Comparison of ENCODE assay signal across 1 cellular context in the genomic region with DNA sequence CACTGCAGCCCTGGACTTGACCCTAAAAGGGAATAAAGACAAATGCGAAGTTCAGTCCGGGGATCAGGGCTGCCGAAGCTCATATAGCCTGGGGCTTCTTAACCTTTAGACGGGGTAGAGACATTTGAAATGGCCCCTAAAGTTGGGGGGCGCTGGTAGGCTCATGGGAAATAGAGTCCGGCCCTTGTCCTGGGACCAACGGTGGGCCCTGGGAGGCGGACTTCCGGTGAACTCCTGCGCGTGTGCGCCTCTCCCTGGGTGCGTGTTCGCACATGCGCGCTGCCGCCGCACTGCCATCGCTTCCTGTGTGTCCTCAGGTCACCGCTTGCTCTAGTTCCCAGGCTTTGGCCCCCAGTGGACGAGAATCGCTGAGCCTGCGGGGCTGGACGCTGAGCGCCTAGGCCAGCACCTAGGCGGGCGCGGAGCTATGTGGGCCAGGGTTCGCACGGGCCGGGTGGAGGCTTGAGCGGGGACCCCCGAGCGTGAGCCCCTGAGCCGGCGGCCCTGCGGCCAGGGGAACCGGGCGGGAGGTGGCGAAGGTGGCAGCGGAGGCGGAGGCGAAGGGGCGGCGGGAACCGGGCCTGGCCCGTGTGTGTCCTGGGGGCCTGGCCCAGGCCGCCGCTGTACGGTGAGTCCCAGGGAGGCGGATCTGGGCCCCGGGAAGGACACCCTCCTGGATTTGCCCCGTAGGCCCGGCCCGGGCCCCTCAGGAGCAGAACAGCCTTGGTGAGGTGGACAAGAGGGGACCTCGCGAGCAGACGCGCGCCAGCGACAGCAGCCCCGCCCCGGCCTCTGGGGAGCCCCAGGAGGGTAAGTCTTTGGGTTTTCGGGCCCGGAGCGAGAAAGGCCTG.
A peak's percentile ranks its signal among the peaks of the same experiment; 100 is the strongest.
TF ChIP-seq lines count a peak whose summit lies in the region.

No MANE protein-coding gene starts in this region.

TF ChIP-seq in HepG2, 621 proteins besides CTCF, POLR2A, EP300 and RAD21 (continues in another document):
- TF ChIP-seq ISL2 (CRISPR knock-in tag; IDR thresholded peaks at IDR 0.05) (peak; percentile 46; the same call in 1 of the 2 replicates), ZNF432 (CRISPR knock-in tag; IDR thresholded peaks at IDR 0.05; ENCODE audit: borderline replicate concordance) (no peak), SYNCRIP (IDR thresholded peaks at IDR 0.05; ENCODE audit: insufficient read depth, low read depth, low read length) (no peak), SCMH1 (CRISPR knock-in tag; IDR thresholded peaks at IDR 0.05; ENCODE audit: borderline replicate concordance) (no peak), MTA3 (CRISPR knock-in tag; IDR thresholded peaks at IDR 0.05) (no peak), MAFF (IDR thresholded peaks at IDR 0.05; ENCODE audit: low read depth, low read length) (peak; percentile 57; the same call in 1 of the 2 replicates), ZBTB7A (CRISPR knock-in tag; IDR thresholded peaks at IDR 0.05) (no peak), SPEN (CRISPR knock-in tag; IDR thresholded peaks at IDR 0.05; ENCODE audit: low read depth) (peak; percentile 98), KDM5A (IDR thresholded peaks at IDR 0.05; ENCODE audit: borderline replicate concordance, low read length) (peak; percentile 63; the same call in 1 of the 2 replicates), BHLHE40 (IDR thresholded peaks at IDR 0.05; ENCODE audit: low read length) (no peak), ESRRA (CRISPR knock-in tag; IDR thresholded peaks at IDR 0.05; ENCODE audit: low read depth) (no peak; the same call in 1 of the 2 replicates), CENPX (CRISPR knock-in tag; IDR thresholded peaks at IDR 0.05) (no peak), ZBTB21 (CRISPR knock-in tag; IDR thresholded peaks at IDR 0.05) (no peak), SIN3B (IDR thresholded peaks at IDR 0.05; ENCODE audit: low read length) (no peak), BCL6 (CRISPR knock-in tag; IDR thresholded peaks at IDR 0.05) (0 out of 2 replicates have a peak, but pooled peaks have one; percentile 54), SIX4 (CRISPR knock-in tag; IDR thresholded peaks at IDR 0.05) (no peak), U2AF1 (optimal IDR thresholded peaks at IDR 0.05; ENCODE audit: low read depth, low read length) (no peak), ZNF296 (CRISPR knock-in tag; conservative IDR thresholded peaks at IDR 0.05) (no peak; the same call in 1 of the 2 replicates), HOXA5 (CRISPR knock-in tag; IDR thresholded peaks at IDR 0.05) (no peak), NBN (conservative IDR thresholded peaks at IDR 0.05) (no peak), ZNF563 (CRISPR knock-in tag; IDR thresholded peaks at IDR 0.05) (peak; percentile 66), MBD4 (IDR thresholded peaks at IDR 0.05; ENCODE audit: borderline replicate concordance, low read length) (no peak), ZNF790 (CRISPR knock-in tag; IDR thresholded peaks at IDR 0.05; ENCODE audit: borderline replicate concordance) (peak; percentile 77; the same call in 1 of the 2 replicates), SETDB1 (CRISPR knock-in tag; IDR thresholded peaks at IDR 0.05; ENCODE audit: borderline replicate concordance) (no peak), XBP1 (CRISPR knock-in tag; IDR thresholded peaks at IDR 0.05) (no peak), ZKSCAN8 (CRISPR knock-in tag; IDR thresholded peaks at IDR 0.05; ENCODE audit: borderline replicate concordance) (peak; percentile 51; the same call in 1 of the 2 replicates), ZNF543 (CRISPR knock-in tag; IDR thresholded peaks at IDR 0.05) (peak; percentile 60; the same call in 1 of the 2 replicates), ZNF616 (CRISPR knock-in tag; IDR thresholded peaks at IDR 0.05; ENCODE audit: low read depth) (no peak), KAT7 (CRISPR knock-in tag; IDR thresholded peaks at IDR 0.05; ENCODE audit: borderline replicate concordance) (peak; percentile 71; the same call in 1 of the 2 replicates), ZNF24 (IDR thresholded peaks at IDR 0.05) (no peak), PRMT3 (CRISPR knock-in tag; IDR thresholded peaks at IDR 0.05; ENCODE audit: borderline replicate concordance, low read depth) (no peak), MZF1 (CRISPR knock-in tag; IDR thresholded peaks at IDR 0.05; ENCODE audit: borderline replicate concordance) (no peak), SP5 (CRISPR knock-in tag; IDR thresholded peaks at IDR 0.05; ENCODE audit: borderline replicate concordance, low read depth) (no peak; the same call in 1 of the 2 replicates), ZBTB38 (CRISPR knock-in tag; IDR thresholded peaks at IDR 0.05) (peak; percentile 87), ATRX (CRISPR knock-in tag; IDR thresholded peaks at IDR 0.05; ENCODE audit: borderline replicate concordance) (no peak), ZC3H13 (CRISPR knock-in tag; IDR thresholded peaks at IDR 0.05) (peak; percentile 84), ZNF652 (CRISPR knock-in tag; IDR thresholded peaks at IDR 0.05; ENCODE audit: borderline replicate concordance, low read depth) (no peak; the same call in 1 of the 2 replicates)
- TF ChIP-seq, protein P1, sequence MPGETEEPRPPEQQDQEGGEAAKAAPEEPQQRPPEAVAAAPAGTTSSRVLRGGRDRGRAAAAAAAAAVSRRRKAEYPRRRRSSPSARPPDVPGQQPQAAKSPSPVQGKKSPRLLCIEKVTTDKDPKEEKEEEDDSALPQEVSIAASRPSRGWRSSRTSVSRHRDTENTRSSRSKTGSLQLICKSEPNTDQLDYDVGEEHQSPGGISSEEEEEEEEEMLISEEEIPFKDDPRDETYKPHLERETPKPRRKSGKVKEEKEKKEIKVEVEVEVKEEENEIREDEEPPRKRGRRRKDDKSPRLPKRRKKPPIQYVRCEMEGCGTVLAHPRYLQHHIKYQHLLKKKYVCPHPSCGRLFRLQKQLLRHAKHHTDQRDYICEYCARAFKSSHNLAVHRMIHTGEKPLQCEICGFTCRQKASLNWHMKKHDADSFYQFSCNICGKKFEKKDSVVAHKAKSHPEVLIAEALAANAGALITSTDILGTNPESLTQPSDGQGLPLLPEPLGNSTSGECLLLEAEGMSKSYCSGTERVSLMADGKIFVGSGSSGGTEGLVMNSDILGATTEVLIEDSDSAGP (CRISPR knock-in tag; IDR thresholded peaks at IDR 0.05; ENCODE audit: borderline replicate concordance): peak; percentile 89
- TF ChIP-seq, protein P2, sequence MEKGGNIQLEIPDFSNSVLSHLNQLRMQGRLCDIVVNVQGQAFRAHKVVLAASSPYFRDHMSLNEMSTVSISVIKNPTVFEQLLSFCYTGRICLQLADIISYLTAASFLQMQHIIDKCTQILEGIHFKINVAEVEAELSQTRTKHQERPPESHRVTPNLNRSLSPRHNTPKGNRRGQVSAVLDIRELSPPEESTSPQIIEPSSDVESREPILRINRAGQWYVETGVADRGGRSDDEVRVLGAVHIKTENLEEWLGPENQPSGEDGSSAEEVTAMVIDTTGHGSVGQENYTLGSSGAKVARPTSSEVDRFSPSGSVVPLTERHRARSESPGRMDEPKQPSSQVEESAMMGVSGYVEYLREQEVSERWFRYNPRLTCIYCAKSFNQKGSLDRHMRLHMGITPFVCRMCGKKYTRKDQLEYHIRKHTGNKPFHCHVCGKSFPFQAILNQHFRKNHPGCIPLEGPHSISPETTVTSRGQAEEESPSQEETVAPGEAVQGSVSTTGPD (CRISPR knock-in tag; IDR thresholded peaks at IDR 0.05): no peak
- TF ChIP-seq, protein P3, sequence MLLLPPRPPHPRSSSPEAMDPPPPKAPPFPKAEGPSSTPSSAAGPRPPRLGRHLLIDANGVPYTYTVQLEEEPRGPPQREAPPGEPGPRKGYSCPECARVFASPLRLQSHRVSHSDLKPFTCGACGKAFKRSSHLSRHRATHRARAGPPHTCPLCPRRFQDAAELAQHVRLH (CRISPR knock-in tag; IDR thresholded peaks at IDR 0.05; ENCODE audit: borderline replicate concordance, low read depth): no peak
- TF ChIP-seq, protein P4, sequence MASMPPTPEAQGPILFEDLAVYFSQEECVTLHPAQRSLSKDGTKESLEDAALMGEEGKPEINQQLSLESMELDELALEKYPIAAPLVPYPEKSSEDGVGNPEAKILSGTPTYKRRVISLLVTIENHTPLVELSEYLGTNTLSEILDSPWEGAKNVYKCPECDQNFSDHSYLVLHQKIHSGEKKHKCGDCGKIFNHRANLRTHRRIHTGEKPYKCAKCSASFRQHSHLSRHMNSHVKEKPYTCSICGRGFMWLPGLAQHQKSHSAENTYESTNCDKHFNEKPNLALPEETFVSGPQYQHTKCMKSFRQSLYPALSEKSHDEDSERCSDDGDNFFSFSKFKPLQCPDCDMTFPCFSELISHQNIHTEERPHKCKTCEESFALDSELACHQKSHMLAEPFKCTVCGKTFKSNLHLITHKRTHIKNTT (CRISPR knock-in tag; IDR thresholded peaks at IDR 0.05): no peak
- TF ChIP-seq, protein P5, sequence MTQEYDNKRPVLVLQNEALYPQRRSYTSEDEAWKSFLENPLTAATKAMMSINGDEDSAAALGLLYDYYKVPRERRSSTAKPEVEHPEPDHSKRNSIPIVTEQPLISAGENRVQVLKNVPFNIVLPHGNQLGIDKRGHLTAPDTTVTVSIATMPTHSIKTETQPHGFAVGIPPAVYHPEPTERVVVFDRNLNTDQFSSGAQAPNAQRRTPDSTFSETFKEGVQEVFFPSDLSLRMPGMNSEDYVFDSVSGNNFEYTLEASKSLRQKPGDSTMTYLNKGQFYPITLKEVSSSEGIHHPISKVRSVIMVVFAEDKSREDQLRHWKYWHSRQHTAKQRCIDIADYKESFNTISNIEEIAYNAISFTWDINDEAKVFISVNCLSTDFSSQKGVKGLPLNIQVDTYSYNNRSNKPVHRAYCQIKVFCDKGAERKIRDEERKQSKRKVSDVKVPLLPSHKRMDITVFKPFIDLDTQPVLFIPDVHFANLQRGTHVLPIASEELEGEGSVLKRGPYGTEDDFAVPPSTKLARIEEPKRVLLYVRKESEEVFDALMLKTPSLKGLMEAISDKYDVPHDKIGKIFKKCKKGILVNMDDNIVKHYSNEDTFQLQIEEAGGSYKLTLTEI (CRISPR knock-in tag; conservative IDR thresholded peaks at IDR 0.05): no peak
- TF ChIP-seq, protein P6, sequence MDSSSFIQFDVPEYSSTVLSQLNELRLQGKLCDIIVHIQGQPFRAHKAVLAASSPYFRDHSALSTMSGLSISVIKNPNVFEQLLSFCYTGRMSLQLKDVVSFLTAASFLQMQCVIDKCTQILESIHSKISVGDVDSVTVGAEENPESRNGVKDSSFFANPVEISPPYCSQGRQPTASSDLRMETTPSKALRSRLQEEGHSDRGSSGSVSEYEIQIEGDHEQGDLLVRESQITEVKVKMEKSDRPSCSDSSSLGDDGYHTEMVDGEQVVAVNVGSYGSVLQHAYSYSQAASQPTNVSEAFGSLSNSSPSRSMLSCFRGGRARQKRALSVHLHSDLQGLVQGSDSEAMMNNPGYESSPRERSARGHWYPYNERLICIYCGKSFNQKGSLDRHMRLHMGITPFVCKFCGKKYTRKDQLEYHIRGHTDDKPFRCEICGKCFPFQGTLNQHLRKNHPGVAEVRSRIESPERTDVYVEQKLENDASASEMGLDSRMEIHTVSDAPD (CRISPR knock-in tag; IDR thresholded peaks at IDR 0.05): no peak
- TF ChIP-seq, protein P7, sequence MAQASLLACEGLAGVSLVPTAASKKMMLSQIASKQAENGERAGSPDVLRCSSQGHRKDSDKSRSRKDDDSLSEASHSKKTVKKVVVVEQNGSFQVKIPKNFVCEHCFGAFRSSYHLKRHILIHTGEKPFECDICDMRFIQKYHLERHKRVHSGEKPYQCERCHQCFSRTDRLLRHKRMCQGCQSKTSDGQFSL (CRISPR knock-in tag; IDR thresholded peaks at IDR 0.05): peak; percentile 66; the same call in 1 of the 2 replicates
- TF ChIP-seq, protein P8, sequence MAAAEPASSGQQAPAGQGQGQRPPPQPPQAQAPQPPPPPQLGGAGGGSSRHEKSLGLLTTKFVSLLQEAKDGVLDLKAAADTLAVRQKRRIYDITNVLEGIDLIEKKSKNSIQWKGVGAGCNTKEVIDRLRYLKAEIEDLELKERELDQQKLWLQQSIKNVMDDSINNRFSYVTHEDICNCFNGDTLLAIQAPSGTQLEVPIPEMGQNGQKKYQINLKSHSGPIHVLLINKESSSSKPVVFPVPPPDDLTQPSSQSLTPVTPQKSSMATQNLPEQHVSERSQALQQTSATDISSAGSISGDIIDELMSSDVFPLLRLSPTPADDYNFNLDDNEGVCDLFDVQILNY (CRISPR knock-in tag; conservative IDR thresholded peaks at IDR 0.05): no peak
- TF ChIP-seq, protein P9, sequence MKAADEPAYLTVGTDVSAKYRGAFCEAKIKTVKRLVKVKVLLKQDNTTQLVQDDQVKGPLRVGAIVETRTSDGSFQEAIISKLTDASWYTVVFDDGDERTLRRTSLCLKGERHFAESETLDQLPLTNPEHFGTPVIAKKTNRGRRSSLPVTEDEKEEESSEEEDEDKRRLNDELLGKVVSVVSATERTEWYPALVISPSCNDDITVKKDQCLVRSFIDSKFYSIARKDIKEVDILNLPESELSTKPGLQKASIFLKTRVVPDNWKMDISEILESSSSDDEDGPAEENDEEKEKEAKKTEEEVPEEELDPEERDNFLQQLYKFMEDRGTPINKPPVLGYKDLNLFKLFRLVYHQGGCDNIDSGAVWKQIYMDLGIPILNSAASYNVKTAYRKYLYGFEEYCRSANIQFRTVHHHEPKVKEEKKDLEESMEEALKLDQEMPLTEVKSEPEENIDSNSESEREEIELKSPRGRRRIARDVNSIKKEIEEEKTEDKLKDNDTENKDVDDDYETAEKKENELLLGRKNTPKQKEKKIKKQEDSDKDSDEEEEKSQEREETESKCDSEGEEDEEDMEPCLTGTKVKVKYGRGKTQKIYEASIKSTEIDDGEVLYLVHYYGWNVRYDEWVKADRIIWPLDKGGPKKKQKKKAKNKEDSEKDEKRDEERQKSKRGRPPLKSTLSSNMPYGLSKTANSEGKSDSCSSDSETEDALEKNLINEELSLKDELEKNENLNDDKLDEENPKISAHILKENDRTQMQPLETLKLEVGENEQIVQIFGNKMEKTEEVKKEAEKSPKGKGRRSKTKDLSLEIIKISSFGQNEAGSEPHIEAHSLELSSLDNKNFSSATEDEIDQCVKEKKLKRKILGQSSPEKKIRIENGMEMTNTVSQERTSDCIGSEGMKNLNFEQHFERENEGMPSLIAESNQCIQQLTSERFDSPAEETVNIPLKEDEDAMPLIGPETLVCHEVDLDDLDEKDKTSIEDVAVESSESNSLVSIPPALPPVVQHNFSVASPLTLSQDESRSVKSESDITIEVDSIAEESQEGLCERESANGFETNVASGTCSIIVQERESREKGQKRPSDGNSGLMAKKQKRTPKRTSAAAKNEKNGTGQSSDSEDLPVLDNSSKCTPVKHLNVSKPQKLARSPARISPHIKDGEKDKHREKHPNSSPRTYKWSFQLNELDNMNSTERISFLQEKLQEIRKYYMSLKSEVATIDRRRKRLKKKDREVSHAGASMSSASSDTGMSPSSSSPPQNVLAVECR (CRISPR knock-in tag; IDR thresholded peaks at IDR 0.05; ENCODE audit: borderline replicate concordance): peak; percentile 96
- TF ChIP-seq, protein P10, sequence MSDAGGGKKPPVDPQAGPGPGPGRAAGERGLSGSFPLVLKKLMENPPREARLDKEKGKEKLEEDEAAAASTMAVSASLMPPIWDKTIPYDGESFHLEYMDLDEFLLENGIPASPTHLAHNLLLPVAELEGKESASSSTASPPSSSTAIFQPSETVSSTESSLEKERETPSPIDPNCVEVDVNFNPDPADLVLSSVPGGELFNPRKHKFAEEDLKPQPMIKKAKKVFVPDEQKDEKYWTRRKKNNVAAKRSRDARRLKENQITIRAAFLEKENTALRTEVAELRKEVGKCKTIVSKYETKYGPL (CRISPR knock-in tag; IDR thresholded peaks at IDR 0.05): 0 out of 2 replicates have a peak, but pooled peaks have one; percentile 71
- TF ChIP-seq, protein P11, sequence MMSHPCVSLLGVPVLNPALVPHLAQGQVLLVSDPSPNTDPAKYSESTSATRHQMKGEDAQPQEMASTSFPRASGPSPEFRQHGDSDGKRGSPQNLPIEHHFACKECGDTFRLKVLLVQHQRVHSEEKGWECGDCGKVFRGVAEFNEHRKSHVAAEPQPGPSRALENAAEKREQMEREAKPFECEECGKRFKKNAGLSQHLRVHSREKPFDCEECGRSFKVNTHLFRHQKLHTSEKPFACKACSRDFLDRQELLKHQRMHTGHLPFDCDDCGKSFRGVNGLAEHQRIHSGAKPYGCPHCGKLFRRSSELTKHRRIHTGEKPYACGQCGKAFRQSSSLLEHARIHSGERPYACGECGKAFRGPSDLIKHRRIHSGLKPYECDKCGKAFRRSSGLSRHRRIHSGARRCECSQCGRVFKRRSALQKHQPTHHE (CRISPR knock-in tag; IDR thresholded peaks at IDR 0.05; ENCODE audit: borderline replicate concordance): peak; percentile 94
